In genomic region chr13:67620665-67621064, GRCh38 we compare ENCODE assay signal across 24 cellular contexts.
DNase-seq lines count a peak whose midpoint lies in the region; ATAC-seq and TF ChIP-seq lines count a peak whose summit lies in the region.
"Had no signal": no experiment of that assay in that cellular context is flagged by ENCODE, and none has a peak within 500 bp of the region (broad histone marks: within the 10 kb centered on the region; RNA-seq: fewer than 3 reads in every experiment).

No MANE protein-coding gene starts in this region.

- H3K4me1 Mint-ChIP-seq in chondrocyte (ENCODE audit: low read depth) (peaks cover 28% of the 10 kb centered on the region), endothelial cell (ENCODE audit: unreplicated experiment) (no peaks in the 10 kb centered on the region)
- no peaks in the 10 kb centered on the region for H3K4me1 Mint-ChIP-seq in activated naive CD8-positive, alpha-beta T cell treated with anti-CD3 and anti-CD28 coated beads for 36 hours
- H3K4me1 Mint-ChIP-seq: nephron progenitor cell had no signal

- H3K9me3 Mint-ChIP-seq in chondrocyte (ENCODE audit: low read depth) (no peaks in the 10 kb centered on the region), endothelial cell (ENCODE audit: unreplicated experiment) (no peaks in the 10 kb centered on the region)
- H3K9me3 Mint-ChIP-seq in activated naive CD8-positive, alpha-beta T cell treated with anti-CD3 and anti-CD28 coated beads for 36 hours: peaks cover 2% of the 10 kb centered on the region
- H3K9me3 Mint-ChIP-seq: nephron progenitor cell had no signal

- no peaks in the 10 kb centered on the region for H3K4me1 ChIP-seq in mesenchymal stem cell (ENCODE audit: control insufficient read depth, insufficient read depth, low read depth, low read length)
- no peaks in the 10 kb centered on the region for H3K4me1 ChIP-seq in right cardiac atrium (ENCODE audit: control insufficient read depth, insufficient read depth, low read length)
- H3K4me1 ChIP-seq: BLaER1, tibial nerve had no signal

- WGBS in mesenchymal stem cell: 45% methylated on average over 2 of the region's 3 CpGs
- 86% methylated on average over 3 of the region's 3 CpGs for WGBS in right cardiac atrium

- no peaks in the 10 kb centered on the region for H3K27me3 ChIP-seq in mesenchymal stem cell (ENCODE audit: control insufficient read depth in 1 of 2, insufficient read depth in 1 of 2, low read length in 2 of 2)
- no peaks in the 10 kb centered on the region for H3K27me3 ChIP-seq in right cardiac atrium (ENCODE audit: control insufficient read depth, insufficient read depth)
- H3K27me3 ChIP-seq: BLaER1, tibial nerve had no signal

- DNase-seq in NOMO-1 treated with DMSO at 0.1 percent for 48 hours (lab: John Stamatoyannopoulos, UW; ENCODE audit: unreplicated experiment): peak; percentile 1
- DNase-seq in NOMO-1 treated with dmso at 0.1 percent for 144 hours (lab: John Stamatoyannopoulos, UW; ENCODE audit: unreplicated experiment): no peak
- no peak for DNase-seq in chondrocyte (ENCODE audit: low spot score)
- DNase-seq in mesenchymal stem cell: peak; percentile 8
- DNase-seq in right cardiac atrium: no peak
- no peak for DNase-seq in activated naive CD8-positive, alpha-beta T cell treated with anti-CD3 and anti-CD28 coated beads for 36 hours
- DNase-seq in endothelial cell (ENCODE audit: low spot score): no peak
- DNase-seq: activated CD4-positive, alpha-beta T cell treated with anti-CD3 and anti-CD28 coated beads, Interleukin-2, amount 50 U/mL, for 1 hour; activated naive CD4-positive, alpha-beta T cell treated with anti-CD3 and anti-CD28 coated beads, Interleukin-2, amount 50 U/mL, for 16 hours; aorta; COR-L47; hippocampal formation; mucosa of descending colon; NCI-H1105 treated with DMSO at 0.1 percent for 48 hours; NCI-H2029; NCI-H526 treated with DMSO at 0.1 percent for 48 hours; nephron progenitor cell; WERI-Rb-1 had no signal

- H4K8ac ChIP-seq in mesenchymal stem cell (ENCODE audit: low read length): no peak overlapping the region

- intact Hi-C loops in right cardiac atrium (cut with DNase I): no loop called here

- H3K36me3 Mint-ChIP-seq in chondrocyte (ENCODE audit: low read depth) (no peaks in the 10 kb centered on the region), endothelial cell (ENCODE audit: low read depth, unreplicated experiment) (no peaks in the 10 kb centered on the region)
- no peaks in the 10 kb centered on the region for H3K36me3 Mint-ChIP-seq in activated naive CD8-positive, alpha-beta T cell treated with anti-CD3 and anti-CD28 coated beads for 36 hours

- ATAC-seq in GM19397 (IDR thresholded peaks at IDR 0.05; ENCODE audit: unreplicated experiment): no peak
- ATAC-seq in right cardiac atrium: no peak
- ATAC-seq: mucosa of descending colon, sciatic nerve had no signal

- no peaks in the 10 kb centered on the region for H3K36me3 ChIP-seq in mesenchymal stem cell (ENCODE audit: control insufficient read depth in 1 of 2, insufficient read depth in 2 of 2, low read depth in 1 of 2, low read length in 2 of 2)
- H3K36me3 ChIP-seq: BLaER1, tibial nerve, WERI-Rb-1 had no signal

- H2BK12ac ChIP-seq in mesenchymal stem cell (ENCODE audit: low read length in 2 of 2): no peak overlapping the region

- H4K91ac ChIP-seq in mesenchymal stem cell (ENCODE audit: low read length): no peak overlapping the region

- no peak overlapping the region for H3K23ac ChIP-seq in mesenchymal stem cell (ENCODE audit: low read length in 2 of 2)

- H3K9ac ChIP-seq in mesenchymal stem cell (ENCODE audit: low read length): no peak overlapping the region
- H3K9ac ChIP-seq: BLaER1 had no signal

- peak overlapping the region; percentile 45 for H3K27ac ChIP-seq in mesenchymal stem cell (ENCODE audit: low read length, poor library complexity, severe bottlenecking)
- no peak overlapping the region for H3K27ac ChIP-seq in right cardiac atrium (ENCODE audit: low read length)
- H3K27ac ChIP-seq: 22Rv1, BLaER1, tibial nerve, WERI-Rb-1 had no signal

- H3K9me3 ChIP-seq in mesenchymal stem cell (ENCODE audit: control insufficient read depth, low read length) (no peaks in the 10 kb centered on the region), right cardiac atrium (ENCODE audit: control insufficient read depth, low read length) (no peaks in the 10 kb centered on the region)
- H3K9me3 ChIP-seq: BLaER1, mucosa of descending colon, tibial nerve had no signal

- H2BK5ac ChIP-seq in mesenchymal stem cell (ENCODE audit: low read depth, low read length, poor library complexity, severe bottlenecking): no peak overlapping the region

- no peak overlapping the region for H2AK5ac ChIP-seq in mesenchymal stem cell (ENCODE audit: low read length, severe bottlenecking)

- H2BK15ac ChIP-seq in mesenchymal stem cell (ENCODE audit: low read depth, poor library complexity, severe bottlenecking): no peak overlapping the region

- H3K4me3 ChIP-seq in mesenchymal stem cell (ENCODE audit: insufficient read depth in 1 of 2, low read depth in 1 of 2, low read length in 2 of 2): no peak overlapping the region
- H3K4me3 ChIP-seq in right cardiac atrium (ENCODE audit: low read length): no peak overlapping the region
- H3K4me3 ChIP-seq: BLaER1, mucosa of descending colon, tibial nerve had no signal

- no peak overlapping the region for H3K14ac ChIP-seq in mesenchymal stem cell (ENCODE audit: low read length in 2 of 2)

- no peak overlapping the region for H3K18ac ChIP-seq in mesenchymal stem cell (ENCODE audit: low read depth in 1 of 2, low read length in 2 of 2)

- TF ChIP-seq CTCF in chondrocyte (IDR thresholded peaks at IDR 0.05): no peak
- TF ChIP-seq CTCF in endothelial cell (IDR thresholded peaks at IDR 0.05; ENCODE audit: unreplicated experiment): no peak

- H3K27me3 Mint-ChIP-seq in chondrocyte (ENCODE audit: low read depth) (no peaks in the 10 kb centered on the region), endothelial cell (ENCODE audit: unreplicated experiment) (no peaks in the 10 kb centered on the region)
- no peaks in the 10 kb centered on the region for H3K27me3 Mint-ChIP-seq in activated naive CD8-positive, alpha-beta T cell treated with anti-CD3 and anti-CD28 coated beads for 36 hours

- no peak overlapping the region for H2BK120ac ChIP-seq in mesenchymal stem cell (ENCODE audit: low read depth, low read length)

- H3K27ac Mint-ChIP-seq in chondrocyte (ENCODE audit: unreplicated experiment): peak overlapping the region; percentile 92
- H3K27ac Mint-ChIP-seq in activated naive CD8-positive, alpha-beta T cell treated with anti-CD3 and anti-CD28 coated beads for 36 hours: no peak overlapping the region
- H3K27ac Mint-ChIP-seq in endothelial cell (ENCODE audit: unreplicated experiment): no peak overlapping the region
- H3K27ac Mint-ChIP-seq: nephron progenitor cell; T-helper 2 cell treated with Interferon-gamma antibody and Interleukin-4, amounts not matched to agents 5 μg/mL and 100 μg/mL, for 36 hours had no signal

- H2AFZ ChIP-seq in mesenchymal stem cell (ENCODE audit: low read depth, low read length): no peak overlapping the region

- no peak overlapping the region for H3K4ac ChIP-seq in mesenchymal stem cell (ENCODE audit: low read depth in 1 of 2, low read length in 2 of 2)

- H3K4me3 Mint-ChIP-seq in chondrocyte (ENCODE audit: unreplicated experiment) (no peak overlapping the region), endothelial cell (ENCODE audit: unreplicated experiment) (no peak overlapping the region)
- no peak overlapping the region for H3K4me3 Mint-ChIP-seq in activated naive CD8-positive, alpha-beta T cell treated with anti-CD3 and anti-CD28 coated beads for 36 hours
- H3K4me3 Mint-ChIP-seq: nephron progenitor cell; T-helper 2 cell treated with Interferon-gamma antibody and Interleukin-4, amounts not matched to agents 5 μg/mL and 100 μg/mL, for 36 hours had no signal

- H3K79me1 ChIP-seq in mesenchymal stem cell (replicated peaks; ENCODE audit: low read length, poor library complexity, severe bottlenecking): no peaks in the 10 kb centered on the region

- H3K4me2 ChIP-seq in mesenchymal stem cell (ENCODE audit: low read length, poor library complexity, severe bottlenecking): no peak overlapping the region
- H3K4me2 ChIP-seq: BLaER1 had no signal

Comparison
In these comparisons a context has a peak if more than half of its experiments do, and no peak if none do; other contexts are left out.
1. DNase-seq: peak in NOMO-1 treated with DMSO at 0.1 percent for 48 hours (single experiment) and mesenchymal stem cell (single experiment); none in NOMO-1 treated with dmso at 0.1 percent for 144 hours (single experiment), chondrocyte (single experiment), right cardiac atrium (0 of 3), activated naive CD8-positive, alpha-beta T cell treated with anti-CD3 and anti-CD28 coated beads for 36 hours (single experiment) and endothelial cell (single experiment).